Comparison of ENCODE assay signal across 33 cellular contexts in the genomic region with DNA sequence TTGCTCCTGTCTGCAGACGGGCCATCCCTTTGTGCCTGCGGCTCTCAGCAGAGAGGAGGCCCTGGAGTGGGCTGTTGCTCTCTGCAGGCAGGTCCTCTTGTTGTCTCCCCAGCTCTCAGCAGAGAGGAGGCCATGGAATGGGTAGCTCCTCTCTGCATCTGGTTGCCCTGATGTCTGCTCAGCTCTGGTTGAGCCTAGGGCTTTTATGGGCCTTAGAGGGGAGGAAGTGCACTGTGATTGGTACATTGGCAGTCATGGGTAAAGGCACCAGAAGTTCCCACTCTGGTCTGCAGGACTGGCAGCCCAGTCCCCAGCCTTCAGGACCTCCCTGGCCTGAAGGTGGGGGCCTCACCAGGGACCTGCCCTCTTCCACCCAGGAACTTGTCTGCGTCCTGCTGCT. TPM values are rescaled to one million over a fixed set of nuclear protein-coding genes. Genes with fewer than 3 reads are reported as not detected.
"Had no signal": no experiment of that assay in that cellular context is flagged by ENCODE, and none has a peak within 500 bp of the region (broad histone marks: within the 10 kb centered on the region; RNA-seq: fewer than 3 reads in every experiment).

No MANE protein-coding gene starts in this region.

- H3K9me3 ChIP-seq: adrenal gland, breast epithelium, colonic mucosa, gastrocnemius medialis, heart left ventricle had no signal

- FAIRE-seq: endometrium, endothelial cell of umbilical vein had no signal

- DNase-seq: activated CD4-positive, alpha-beta memory T cell treated with anti-CD3 and anti-CD28 coated beads for 36 hours; activated CD4-positive, alpha-beta T cell treated with anti-CD3 and anti-CD28 coated beads for 36 hours; activated CD4-positive, alpha-beta T cell treated with anti-CD3 and anti-CD28 coated beads, Interleukin-2, amount 10 ng/mL, durations not matched to agents 24 days and 14 days; activated CD4-positive, CD25-positive, alpha-beta regulatory T cell; activated CD4-positive, CD25-positive, alpha-beta regulatory T cell treated with anti-CD3 and anti-CD28 coated beads, Interleukin-2, amount 50 U/mL, for 72 hours; activated CD8-positive, alpha-beta memory T cell treated with anti-CD3 and anti-CD28 coated beads, Interleukin-2, amount 10 ng/mL, durations not matched to agents 7 days and 5 days; activated CD8-positive, alpha-beta memory T cell treated with anti-CD3 and anti-CD28 coated beads, Interleukin-2, amount 50 U/mL, for 4 hours; activated CD8-positive, alpha-beta T cell treated with anti-CD3 and anti-CD28 coated beads, Interleukin-2, amount 10 ng/mL, durations not matched to agents 7 days and 5 days; activated effector memory CD4-positive, alpha-beta T cell treated with anti-CD3 and anti-CD28 coated beads, Interleukin-2, amount 50 U/mL, for 16 hours; activated naive CD4-positive, alpha-beta T cell treated with anti-CD3 and anti-CD28 coated beads for 36 hours; activated naive CD8-positive, alpha-beta T cell treated with anti-CD3 and anti-CD28 coated beads for 36 hours; activated naive CD8-positive, alpha-beta T cell treated with anti-CD3 and anti-CD28 coated beads, Interleukin-2, amount 50 U/mL, for 24 hours; activated T-cell treated with anti-CD3 and anti-CD28 coated beads, Interleukin-2, amount 50 U/mL, for 1 hour; activated T-cell treated with anti-CD3 and anti-CD28 coated beads, Interleukin-2, amount 50 U/mL, for 48 hours; adrenal gland; amygdala; aorta; central memory CD4-positive, alpha-beta T cell; cerebellar nuclear complex; colonic mucosa; effector CD8-positive, alpha-beta T cell; foreskin keratinocyte; gastrocnemius medialis; glutamatergic neuron; heart left ventricle; T-helper 1 cell; T-helper 17 cell; T1000 had no signal

- H3K27me3 ChIP-seq: adrenal gland, breast epithelium, colonic mucosa had no signal

- H3K4me1 ChIP-seq: adrenal gland, breast epithelium, colonic mucosa, foreskin keratinocyte had no signal

- ATAC-seq: activated CD4-positive, alpha-beta T cell treated with anti-CD3 and anti-CD28 coated beads for 36 hours; activated CD8-positive, alpha-beta memory T cell treated with anti-CD3 and anti-CD28 coated beads, Interleukin-2, amount 10 ng/mL, durations not matched to agents 7 days and 5 days; activated CD8-positive, alpha-beta T cell treated with anti-CD3 and anti-CD28 coated beads, Interleukin-2, amount 10 ng/mL, durations not matched to agents 7 days and 5 days; activated naive CD8-positive, alpha-beta T cell treated with anti-CD3 and anti-CD28 coated beads, Interleukin-2, amount 50 U/mL, for 24 hours; foreskin keratinocyte; gastrocnemius medialis; heart left ventricle; T-helper 17 cell had no signal

- H3K4me3 ChIP-seq: adrenal gland, breast epithelium, cardiac muscle cell, colonic mucosa, gastrocnemius medialis, heart left ventricle had no signal

- H3K27ac ChIP-seq: adrenal gland, breast epithelium, cardiac muscle cell, colonic mucosa, epithelial cell of prostate, foreskin keratinocyte, gastrocnemius medialis, heart left ventricle had no signal

- H3K36me3 ChIP-seq: adrenal gland, breast epithelium, cardiac muscle cell, colonic mucosa, gastrocnemius medialis, heart left ventricle had no signal

RNA-seq across cellular contexts. Expression of a gene that starts 21.5 kb away (rescaled TPM):
- total RNA-seq: endothelial cell of umbilical vein had no signal
